In genomic region chr4:99736846-99737245, GRCh38 we compare ENCODE assay signal across 28 cellular contexts.
"Had no signal": no experiment of that assay in that cellular context is flagged by ENCODE, and none has a peak within 500 bp of the region (broad histone marks: within the 10 kb centered on the region; RNA-seq: fewer than 3 reads in every experiment).

No MANE protein-coding gene starts in this region.

- H3K36me3 Mint-ChIP-seq: mesothelial cell of epicardium, natural killer cell, neural progenitor cell had no signal

- ATAC-seq: left lobe of liver; natural killer cell; right lobe of liver; stimulated activated naive B cell treated with anti-CD40 and anti-IgM and Interleukin-4, amounts not matched to agents 10 μg/mL and 1 μg/mL and 100 μg/mL, for 72 hours; stimulated activated naive CD8-positive, alpha-beta T cell treated with anti-CD3 and anti-CD28 coated beads, Interleukin-15, Interleukin-2, amounts not matched to agents 100 U/mL and 50 U/mL, for 24 hours had no signal

- DNase-seq: hypothalamus; islet precursor cell; mesendoderm; naive B cell; natural killer cell; nephron progenitor cell; occipital lobe; retina; right lobe of liver; stimulated activated CD4-positive, alpha-beta T cell treated with anti-CD3 and anti-CD28 coated beads, Interleukin-12 subunit alpha, Interleukin-12 subunit beta, amount 100 ng/mL, for 4 hours; stimulated activated CD4-positive, alpha-beta T cell treated with anti-CD3 and anti-CD28 coated beads, Interleukin-15, amount 100 ng/mL, for 24 hours; stimulated activated CD4-positive, alpha-beta T cell treated with anti-CD3 and anti-CD28 coated beads, Interleukin-2, amount 100 ng/mL, for 24 hours; stimulated activated CD4-positive, alpha-beta T cell treated with anti-CD3 and anti-CD28 coated beads, Interleukin-4, amount 100 ng/mL, for 1 hour; stimulated activated naive B cell treated with anti-CD40 and anti-IgM and Interleukin-4, amounts not matched to agents 10 μg/mL and 1 μg/mL and 100 μg/mL, for 72 hours; stimulated activated naive CD8-positive, alpha-beta T cell treated with anti-CD3 and anti-CD28 coated beads, Interleukin-15, Interleukin-2, amounts not matched to agents 100 U/mL and 50 U/mL, for 24 hours; stomach; testis; thyroid gland; transverse colon; upper lobe of left lung had no signal

- H3K36me3 ChIP-seq: neural progenitor cell, neutrophil, right lobe of liver, stomach, thyroid gland, transverse colon, upper lobe of left lung, vagina had no signal

- H3K4me3 Mint-ChIP-seq: mesothelial cell of epicardium; naive B cell; natural killer cell; nephron progenitor cell; neural progenitor cell; stimulated activated naive B cell treated with anti-CD40 and anti-IgM and Interleukin-4, amounts not matched to agents 10 μg/mL and 1 μg/mL and 100 μg/mL, for 72 hours had no signal

- H3K27ac Mint-ChIP-seq: mesothelial cell of epicardium; naive B cell; natural killer cell; nephron progenitor cell; neural progenitor cell; progenitor cell of endocrine pancreas; stimulated activated naive B cell treated with anti-CD40 and anti-IgM and Interleukin-4, amounts not matched to agents 10 μg/mL and 1 μg/mL and 100 μg/mL, for 72 hours had no signal

- H3K4me3 ChIP-seq: lung, neural progenitor cell, right lobe of liver, skin epidermis, stomach, testis, thyroid gland, transverse colon, upper lobe of left lung, vagina had no signal

- H3K27ac ChIP-seq: neural progenitor cell, neutrophil, right lobe of liver, skin epidermis, stomach, testis, thyroid gland, transverse colon, upper lobe of left lung, vagina had no signal

- H3K4me1 Mint-ChIP-seq: mesothelial cell of epicardium; naive B cell; natural killer cell; nephron progenitor cell; stimulated activated naive B cell treated with anti-CD40 and anti-IgM and Interleukin-4, amounts not matched to agents 10 μg/mL and 1 μg/mL and 100 μg/mL, for 72 hours had no signal

- H3K4me1 ChIP-seq: neural progenitor cell, right lobe of liver, stomach, testis, thyroid gland, transverse colon, upper lobe of left lung, vagina had no signal

- H3K9me3 ChIP-seq: neutrophil, right lobe of liver, testis, thyroid gland, transverse colon, upper lobe of left lung, vagina had no signal

- H3K27me3 ChIP-seq: neural progenitor cell, neutrophil, right lobe of liver, stomach, testis, thyroid gland, transverse colon, upper lobe of left lung, vagina had no signal
